ENCODE assay signal across 1 cellular context in genomic region chr6:12331474-12331873, GRCh38.
TF ChIP-seq lines count a peak whose summit lies in the region.

No MANE protein-coding gene starts in this region.

TF ChIP-seq in HepG2, 621 proteins besides CTCF, POLR2A, EP300 and RAD21:
- TF ChIP-seq MED1 (CRISPR knock-in tag; IDR thresholded peaks at IDR 0.05) (peak; percentile 53), ZNF710 (CRISPR knock-in tag; IDR thresholded peaks at IDR 0.05; ENCODE audit: borderline replicate concordance) (no peak), ZNF772 (CRISPR knock-in tag; IDR thresholded peaks at IDR 0.05) (0 out of 2 replicates have a peak, but pooled peaks have one; percentile 10)
